In the genomic region with DNA sequence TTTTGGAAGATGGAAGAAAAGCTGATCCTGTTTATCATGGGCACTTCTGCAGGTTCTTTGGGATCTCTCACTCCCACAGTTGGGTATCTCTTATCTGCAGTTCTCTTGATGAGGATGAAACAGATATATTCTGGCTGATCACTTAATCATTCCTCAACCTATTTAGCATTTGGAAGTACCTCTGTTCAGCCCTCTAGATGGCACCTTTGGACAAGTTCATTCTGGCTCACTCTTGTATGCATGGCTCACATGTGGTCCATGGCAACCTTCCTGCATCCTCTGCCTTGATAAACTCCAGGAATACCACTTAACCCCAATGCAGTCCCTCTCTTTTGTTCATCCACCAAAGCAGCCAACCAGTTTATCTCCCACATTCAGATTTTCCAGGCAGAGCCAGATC, we compare ENCODE assay signal across 12 cellular contexts.
A peak's percentile ranks its signal among the peaks of the same experiment; 100 is the strongest.
DNase-seq lines count a peak whose midpoint lies in the region; FAIRE-seq and TF ChIP-seq lines count a peak whose summit lies in the region.
"Had no signal": no experiment of that assay in that cellular context is flagged by ENCODE, and none has a peak within 500 bp of the region (broad histone marks: within the 10 kb centered on the region; RNA-seq: fewer than 3 reads in every experiment).

No MANE protein-coding gene starts in this region.

- H3K9me3 ChIP-seq in WERI-Rb-1 (ENCODE audit: severe bottlenecking) (peaks cover 3% of the 10 kb centered on the region), keratinocyte (ENCODE audit: control insufficient read depth, low read depth, low read length) (no peaks in the 10 kb centered on the region)

- no peaks in the 10 kb centered on the region for H3K9me1 ChIP-seq in keratinocyte (ENCODE audit: control insufficient read depth, extremely low read depth, insufficient read depth, low read length)

- no peaks in the 10 kb centered on the region for H3K36me3 ChIP-seq in WERI-Rb-1
- no peaks in the 10 kb centered on the region for H3K36me3 ChIP-seq in keratinocyte (ENCODE audit: control insufficient read depth in 2 of 2, extremely low read depth in 1 of 2, insufficient read depth in 2 of 2, low read length in 2 of 2)
- H3K36me3 ChIP-seq: esophagus muscularis mucosa had no signal

- DNase-seq in EH (ENCODE audit: low read depth) (peak; percentile 4), WERI-Rb-1 (peak; percentile 48), keratinocyte (ENCODE audit: low read depth, low spot score) (no peak), CD1c-positive myeloid dendritic cell (ENCODE audit: extremely low spot score) (no peak), H4 (ENCODE audit: low spot score) (no peak), NCI-H1048 (lab: John Stamatoyannopoulos, UW) (no peak)
- DNase-seq in Jurkat, Clone E6-1 (ENCODE audit: low read depth, low spot score) = peak; percentile 16
- DNase-seq in activated CD4-positive, CD25-positive, alpha-beta regulatory T cell (lab: John Stamatoyannopoulos, UW) = no peak
- DNase-seq: activated B cell treated with CpG ODN at 0.5 μM for 24 hours; activated T-cell treated with anti-CD3 and anti-CD28 coated beads, Interleukin-2, amount 50 U/mL, for 24 hours; kidney had no signal

- no peak overlapping the region for H3K4me2 ChIP-seq in keratinocyte (ENCODE audit: control insufficient read depth, extremely low read depth, insufficient read depth, low read depth, low read length)

- dilution Hi-C loops in keratinocyte (cut with MboI; ENCODE audit: extremely low pct_ligation_motif_present, low sequenced_read_pairs) = no loop called here

- H3K79me2 ChIP-seq in keratinocyte (ENCODE audit: control insufficient read depth, insufficient read depth, low read length) = no peaks in the 10 kb centered on the region

- no peaks in the 10 kb centered on the region for H3K4me1 ChIP-seq in keratinocyte (ENCODE audit: control insufficient read depth, extremely low read depth, insufficient read depth, low read length)
- H3K4me1 ChIP-seq: esophagus muscularis mucosa had no signal

- H3K27ac ChIP-seq in WERI-Rb-1 = no peak overlapping the region
- H3K27ac ChIP-seq in keratinocyte (ENCODE audit: control insufficient read depth, insufficient read depth, low read length) = no peak overlapping the region
- H3K27ac ChIP-seq: esophagus muscularis mucosa had no signal

- no peak overlapping the region for H3K4me3 ChIP-seq in Jurkat, Clone E6-1 (ENCODE audit: low read length)
- H3K4me3 ChIP-seq in WERI-Rb-1 (ENCODE audit: low read depth, low read length) (no peak overlapping the region), keratinocyte (ENCODE audit: control insufficient read depth in 2 of 3, extremely low read depth in 1 of 3, insufficient read depth in 2 of 3, low read depth in 1 of 3, low read length in 3 of 3) (no peak overlapping the region)
- H3K4me3 ChIP-seq: esophagus muscularis mucosa had no signal

- no peak overlapping the region for H2AFZ ChIP-seq in keratinocyte (ENCODE audit: control insufficient read depth, low read length)

- no peak overlapping the region for H3K9ac ChIP-seq in keratinocyte (ENCODE audit: control insufficient read depth, extremely low read depth, insufficient read depth, low read length)

- no peaks in the 10 kb centered on the region for H4K20me1 ChIP-seq in keratinocyte (ENCODE audit: control insufficient read depth, extremely low read depth, insufficient read depth, low read length)

- TF ChIP-seq CTCF in WERI-Rb-1 (IDR thresholded peaks at IDR 0.05; ENCODE audit: low read depth, low read length) (peak; percentile 68), keratinocyte (optimal IDR thresholded peaks at IDR 0.05 in 1 of 3, IDR thresholded peaks at IDR 0.05 in 1 of 3, conservative IDR thresholded peaks at IDR 0.05 in 1 of 3; ENCODE audit: extremely low read depth in 1 of 3, insufficient read depth in 2 of 3, low read length in 3 of 3) (peak in 2 of 3 experiments; percentile 14 to 31)

- FAIRE-seq in keratinocyte (lab: Jason Lieb, UNC) = no peak
- FAIRE-seq: kidney had no signal

- no peaks in the 10 kb centered on the region for H3K27me3 ChIP-seq in WERI-Rb-1 (ENCODE audit: insufficient read depth, low read depth, severe bottlenecking)
- H3K27me3 ChIP-seq in keratinocyte (ENCODE audit: control insufficient read depth, extremely low read depth, insufficient read depth, low read length) = no peaks in the 10 kb centered on the region
- H3K27me3 ChIP-seq: esophagus muscularis mucosa had no signal

Comparison
In these comparisons a context has a peak if more than half of its experiments do, and no peak if none do; other contexts are left out.
1. DNase-seq: peak in EH (single experiment), Jurkat, Clone E6-1 (single experiment) and WERI-Rb-1 (single experiment); none in keratinocyte (single experiment), CD1c-positive myeloid dendritic cell (single experiment), activated CD4-positive, CD25-positive, alpha-beta regulatory T cell (0 of 4), H4 (single experiment) and NCI-H1048 (single experiment).